In the genomic region with DNA sequence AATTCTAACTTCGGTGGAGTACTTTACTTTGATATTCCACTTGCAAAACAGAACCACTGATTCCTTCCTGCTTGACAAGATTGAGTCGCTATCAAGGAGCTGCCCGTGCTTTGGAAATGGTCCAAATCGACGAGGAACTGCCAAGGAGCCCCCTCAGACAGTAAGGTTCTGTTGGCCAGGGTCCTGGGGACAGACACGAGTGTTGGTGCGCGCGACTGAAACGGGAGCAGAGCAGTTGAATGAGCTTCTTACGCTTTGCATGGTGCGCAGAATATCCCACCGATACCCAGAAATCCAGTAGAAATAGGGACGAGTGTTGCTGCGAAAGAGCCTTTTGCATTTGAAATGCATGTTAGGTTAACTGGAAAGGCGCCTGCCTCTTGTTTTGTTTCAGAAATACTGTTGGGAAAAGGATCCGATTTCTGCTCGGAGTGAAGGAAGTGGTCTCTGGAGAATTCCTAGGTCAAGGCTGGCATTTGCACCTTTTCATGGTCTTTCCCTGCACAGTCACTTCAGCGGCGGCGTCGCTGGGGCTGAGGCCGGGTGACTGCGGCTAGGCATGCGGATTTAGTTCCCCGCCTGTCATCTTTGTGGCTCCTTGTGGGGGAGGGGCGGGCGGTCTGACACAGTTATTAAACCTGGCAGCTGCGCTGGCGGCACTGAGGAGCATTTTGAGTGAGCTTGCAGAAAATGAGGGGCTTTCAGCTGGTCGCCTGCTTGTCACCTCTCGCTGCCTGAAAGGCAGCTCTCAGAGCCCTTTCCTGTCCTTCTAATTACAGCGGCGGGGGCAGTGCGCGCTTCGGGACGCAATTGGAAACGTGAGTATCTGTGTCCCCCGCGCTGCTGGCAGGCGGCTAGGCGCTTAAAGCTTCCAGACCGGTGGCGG, we compare ENCODE assay signal across 8 cellular contexts. TPM values are rescaled to one million over a fixed set of nuclear protein-coding genes. Genes with fewer than 3 reads are reported as not detected.
A peak's percentile ranks its signal among the peaks of the same experiment; 100 is the strongest.
DNase-seq lines count a peak whose midpoint lies in the region; ATAC-seq and TF ChIP-seq lines count a peak whose summit lies in the region.

No MANE protein-coding gene starts in this region.

- no peaks in the 10 kb centered on the region for H3K9me3 Mint-ChIP-seq in neural crest cell

- H3K4me3 ChIP-seq in A673 (ENCODE audit: low read depth, low read length, poor library complexity, severe bottlenecking) (peak overlapping the region; percentile 58), NT2/D1 (ENCODE audit: insufficient read length, low read depth) (peak overlapping the region; percentile 46), suprapubic skin (peak overlapping the region; percentile 50)

- H3K27ac ChIP-seq in A673 (ENCODE audit: low read depth, low read length, poor library complexity, severe bottlenecking) (peak overlapping the region; percentile 69), suprapubic skin (peak overlapping the region; percentile 37)

- WGBS in suprapubic skin, result 1% methylated on average over 45 of the region's 45 CpGs

- H3K27me3 ChIP-seq in A673 (replicated peaks; ENCODE audit: insufficient read depth, low read depth, low read length, poor library complexity) (no peaks in the 10 kb centered on the region), NT2/D1 (ENCODE audit: insufficient read depth, insufficient read length) (peaks cover 24% of the 10 kb centered on the region), suprapubic skin (peaks cover 4% of the 10 kb centered on the region)

- ATAC-seq in GM19025 (IDR thresholded peaks at IDR 0.05; ENCODE audit: low read depth, unreplicated experiment), result peak; percentile 20
- peak; percentile 19 for ATAC-seq in HG03520 (IDR thresholded peaks at IDR 0.05; ENCODE audit: unreplicated experiment)

- H3K27me3 Mint-ChIP-seq in neural crest cell (ENCODE audit: low read depth), result peaks cover 3% of the 10 kb centered on the region

- H3K4me1 ChIP-seq in A673 (ENCODE audit: insufficient read depth, low read length, poor library complexity, severe bottlenecking), result peaks cover 37% of the 10 kb centered on the region
- no peaks in the 10 kb centered on the region for H3K4me1 ChIP-seq in NT2/D1 (ENCODE audit: insufficient read depth, insufficient read length)
- peaks cover 20% of the 10 kb centered on the region for H3K4me1 ChIP-seq in suprapubic skin

- BruUV-seq in A673 (replicated peaks; lab: Mats Ljungman, UMichigan), result no TSS peak

- TF ChIP-seq CTCF in A673 (conservative IDR thresholded peaks at IDR 0.05; ENCODE audit: low read depth, low read length) (no peak), neural crest cell (conservative IDR thresholded peaks at IDR 0.05) (no peak), suprapubic skin (IDR thresholded peaks at IDR 0.05) (no peak)

- intact Hi-C loops in A673 (cut with micrococcal nuclease; ENCODE audit: unreplicated experiment), result loop anchor here (5.0 kb wide), 2 partner anchors 50 to 80 kb away; a partner anchor contains a TSS

- CTCF ChIA-PET in A673 (lab: Charles Lee), result interaction anchor here (0.6 to 1.5 kb wide), 3 partner anchors 10 to 148 kb away, joined by 3 to 7 read pairs (median 4); no protein-coding TSS in a partner anchor

- no peaks in the 10 kb centered on the region for H3K9me3 ChIP-seq in A673 (ENCODE audit: low read depth, low read length, poor library complexity, severe bottlenecking)
- no peaks in the 10 kb centered on the region for H3K9me3 ChIP-seq in NT2/D1 (ENCODE audit: insufficient read depth, low read length)
- H3K9me3 ChIP-seq in suprapubic skin, result no peaks in the 10 kb centered on the region

- H3K4me3 Mint-ChIP-seq in neural crest cell, result peak overlapping the region; percentile 94

- no peaks in the 10 kb centered on the region for H3K36me3 Mint-ChIP-seq in neural crest cell (ENCODE audit: low read depth)

- POLR2A ChIA-PET in A673 (lab: Charles Lee; ENCODE audit: low non-redundant PET), result no interaction called here

- no peak for TF ChIP-seq POLR2A in suprapubic skin (IDR thresholded peaks at IDR 0.05)

- H3K9ac ChIP-seq in NT2/D1 (ENCODE audit: insufficient read length, low read depth), result peak overlapping the region; percentile 12

- H3K4me1 Mint-ChIP-seq in neural crest cell, result peaks cover 46% of the 10 kb centered on the region

- H3K36me3 ChIP-seq in A673 (ENCODE audit: insufficient read depth, low read length, poor library complexity, severe bottlenecking), result no peaks in the 10 kb centered on the region
- H3K36me3 ChIP-seq in NT2/D1 (ENCODE audit: insufficient read depth, insufficient read length, low read length), result no peaks in the 10 kb centered on the region
- H3K36me3 ChIP-seq in suprapubic skin, result no peaks in the 10 kb centered on the region

- DNase-seq in A673 (ENCODE audit: low spot score), result peak; percentile 85
- no peak for DNase-seq in NT2/D1 (ENCODE audit: low read depth, low spot score)
- peak; percentile 37 for DNase-seq in activated T-helper 1 cell treated with Interleukin-2 at 50 U/mL for 16 hours (ENCODE audit: low read depth)
- DNase-seq in fibroblast of peridontal ligament (ENCODE audit: extremely low read depth), result peak; percentile 33
- peak; percentile 26 for DNase-seq in neural crest cell (ENCODE audit: low read depth, low spot score)
- peak in 1 of 2 donors; percentile 80 for DNase-seq in suprapubic skin (ENCODE audit: low spot score in 2 of 2)

- no peak for TF ChIP-seq EP300 in suprapubic skin (IDR thresholded peaks at IDR 0.05)

- H3K27ac Mint-ChIP-seq in neural crest cell (ENCODE audit: unreplicated experiment), result peak overlapping the region; percentile 98

RNA-seq across cellular contexts. Expression of a gene that starts 51.5 kb away (rescaled TPM):
- total RNA-seq in A673 (2021) (93.2 and 107 TPM in 2 replicates), neural crest cell (105 and 106 TPM in 2 replicates), suprapubic skin (10 to 100 TPM; 17.3 to 45.1 (median 37.5) TPM)
